14 cellular contexts compared by ENCODE assay signal in the genomic region with DNA sequence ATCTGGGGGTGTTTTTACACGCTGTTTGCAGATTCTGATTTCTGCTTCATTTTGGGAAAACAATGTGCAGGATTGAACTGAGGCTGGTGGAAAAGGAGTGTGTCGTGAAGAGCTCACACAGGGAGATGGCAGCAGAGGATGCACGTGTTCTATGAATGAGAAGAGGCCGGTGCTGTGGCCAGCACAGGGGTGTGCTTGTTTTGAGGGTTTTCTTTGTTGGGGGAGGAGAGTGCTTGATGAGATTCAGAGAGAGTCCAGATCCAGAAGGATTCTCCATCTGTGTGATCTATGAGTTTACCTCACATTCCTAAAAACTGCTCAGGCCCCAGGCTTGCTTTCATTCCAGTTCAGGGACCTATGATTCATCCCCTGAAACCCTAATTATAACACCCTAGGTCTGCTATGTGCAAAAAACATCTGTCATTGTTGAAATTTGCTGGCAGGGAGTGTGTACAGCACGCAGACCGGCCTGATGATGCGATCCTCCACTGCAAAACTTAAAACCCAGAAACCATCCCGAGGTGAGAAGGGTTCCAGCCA. TPM values are rescaled to one million over a fixed set of nuclear protein-coding genes. Genes with fewer than 3 reads are reported as not detected.
DNase-seq lines count a peak whose midpoint lies in the region; ATAC-seq and TF ChIP-seq lines count a peak whose summit lies in the region.
"Had no signal": no experiment of that assay in that cellular context is flagged by ENCODE, and none has a peak within 500 bp of the region (broad histone marks: within the 10 kb centered on the region; RNA-seq: fewer than 3 reads in every experiment).

No MANE protein-coding gene starts in this region.

- H3K4me3 ChIP-seq in left lung (no peak overlapping the region), upper lobe of right lung (no peak overlapping the region)
- H3K4me3 ChIP-seq: BLaER1 treated with 17β-estradiol and CSF1 and Interleukin-3, amounts not matched to agents 10 nM and 100 nM had no signal

- ATAC-seq in left lung: no peak
- no peak for ATAC-seq in upper lobe of right lung

- peak; percentile 76 for DNase-seq in AG20443 (ENCODE audit: low spot score)
- peak; percentile 35 for DNase-seq in HFFc6
- DNase-seq in SW480 (ENCODE audit: low spot score): peak; percentile 77
- peak; percentile 81 for DNase-seq in islet precursor cell
- no peak for DNase-seq in activated effector memory CD4-positive, alpha-beta T cell treated with anti-CD3 and anti-CD28 coated beads, Interleukin-2, amount 50 U/mL, for 16 hours
- DNase-seq in activated T-helper 2 cell treated with anti-CD3 and anti-CD28 coated beads, Interferon-gamma antibody, Interleukin-2, Interleukin-4, amounts not matched to agents 10 μg/mL and 5 μg/mL and 100 μg/mL, durations not matched to agents 14 hours and 24 hours and 36 hours (ENCODE audit: low spot score): no peak
- no peak for DNase-seq in left lung
- DNase-seq in upper lobe of right lung: no peak
- DNase-seq: activated B cell treated with CpG ODN at 0.5 μM for 24 hours, H9, KBM-7, NCI-H2107 had no signal

- H3K36me3 Mint-ChIP-seq in HFFc6 (ENCODE audit: low read depth): no peaks in the 10 kb centered on the region
- no peaks in the 10 kb centered on the region for H3K36me3 Mint-ChIP-seq in activated T-helper 2 cell treated with anti-CD3 and anti-CD28 coated beads, Interferon-gamma antibody, Interleukin-2, Interleukin-4, amounts not matched to agents 10 μg/mL and 5 μg/mL and 100 μg/mL, durations not matched to agents 14 hours and 24 hours and 36 hours (ENCODE audit: low read depth)

- H3K27me3 Mint-ChIP-seq in HFFc6 (ENCODE audit: insufficient read depth): peaks cover 30% of the 10 kb centered on the region
- H3K27me3 Mint-ChIP-seq in activated T-helper 2 cell treated with anti-CD3 and anti-CD28 coated beads, Interferon-gamma antibody, Interleukin-2, Interleukin-4, amounts not matched to agents 10 μg/mL and 5 μg/mL and 100 μg/mL, durations not matched to agents 14 hours and 24 hours and 36 hours (ENCODE audit: low read depth): peaks cover 16% of the 10 kb centered on the region

- H3K4me3 Mint-ChIP-seq in HFFc6: no peak overlapping the region
- H3K4me3 Mint-ChIP-seq in activated T-helper 2 cell treated with anti-CD3 and anti-CD28 coated beads, Interferon-gamma antibody, Interleukin-2, Interleukin-4, amounts not matched to agents 10 μg/mL and 5 μg/mL and 100 μg/mL, durations not matched to agents 14 hours and 24 hours and 36 hours (ENCODE audit: low read depth): no peak overlapping the region
- H3K4me3 Mint-ChIP-seq: activated B cell treated with CpG ODN at 0.5 μM for 24 hours; activated T-helper 1 cell treated with anti-CD3 and anti-CD28 coated beads, Interleukin-12 subunit alpha, Interleukin-12 subunit beta, Interleukin-2, Interleukin-4 antibody, amounts not matched to agents 30 ng/mL and 10 ng/mL and 1 ng/mL, durations not matched to agents 14 hours and 24 hours and 36 hours; H9 had no signal

- H3K27me3 ChIP-seq in left lung (no peaks in the 10 kb centered on the region), upper lobe of right lung (no peaks in the 10 kb centered on the region)
- H3K27me3 ChIP-seq: BLaER1 treated with 17β-estradiol and CSF1 and Interleukin-3, amounts not matched to agents 10 nM and 100 nM had no signal

- H3K27ac Mint-ChIP-seq in HFFc6: no peak overlapping the region
- no peak overlapping the region for H3K27ac Mint-ChIP-seq in activated T-helper 2 cell treated with anti-CD3 and anti-CD28 coated beads, Interferon-gamma antibody, Interleukin-2, Interleukin-4, amounts not matched to agents 10 μg/mL and 5 μg/mL and 100 μg/mL, durations not matched to agents 14 hours and 24 hours and 36 hours
- H3K27ac Mint-ChIP-seq: activated B cell treated with CpG ODN at 0.5 μM for 24 hours; activated T-helper 1 cell treated with anti-CD3 and anti-CD28 coated beads, Interleukin-12 subunit alpha, Interleukin-12 subunit beta, Interleukin-2, Interleukin-4 antibody, amounts not matched to agents 30 ng/mL and 10 ng/mL and 1 ng/mL, durations not matched to agents 14 hours and 24 hours and 36 hours; H9 had no signal

- no peaks in the 10 kb centered on the region for H3K36me3 ChIP-seq in left lung
- H3K36me3 ChIP-seq in upper lobe of right lung: no peaks in the 10 kb centered on the region

- H3K27ac ChIP-seq in left lung (no peak overlapping the region), upper lobe of right lung (no peak overlapping the region)
- H3K27ac ChIP-seq: BLaER1 treated with 17β-estradiol and CSF1 and Interleukin-3, amounts not matched to agents 10 nM and 100 nM had no signal

- peaks cover 0 to 6% of the 10 kb centered on the region in 2 donors for H3K9me3 ChIP-seq in left lung
- no peaks in the 10 kb centered on the region for H3K9me3 ChIP-seq in upper lobe of right lung

- peaks cover 12% of the 10 kb centered on the region for H3K4me1 Mint-ChIP-seq in HFFc6 (ENCODE audit: low read depth)
- H3K4me1 Mint-ChIP-seq in activated T-helper 2 cell treated with anti-CD3 and anti-CD28 coated beads, Interferon-gamma antibody, Interleukin-2, Interleukin-4, amounts not matched to agents 10 μg/mL and 5 μg/mL and 100 μg/mL, durations not matched to agents 14 hours and 24 hours and 36 hours (ENCODE audit: low read depth): no peaks in the 10 kb centered on the region
- H3K4me1 Mint-ChIP-seq: activated B cell treated with CpG ODN at 0.5 μM for 24 hours had no signal

- intact Hi-C loops in activated T-helper 2 cell treated with anti-CD3 and anti-CD28 coated beads, Interferon-gamma antibody, Interleukin-2, Interleukin-4, amounts not matched to agents 10 μg/mL and 5 μg/mL and 100 μg/mL, durations not matched to agents 14 hours and 24 hours and 36 hours (cut with micrococcal nuclease): no loop called here
- intact Hi-C loops in left lung (cut with DNase I): no loop called here
- intact Hi-C loops in upper lobe of right lung (cut with DNase I): no loop called here

- H3K9me3 Mint-ChIP-seq in HFFc6: peaks cover 10% of the 10 kb centered on the region
- peaks cover under 1% of the 10 kb centered on the region for H3K9me3 Mint-ChIP-seq in activated T-helper 2 cell treated with anti-CD3 and anti-CD28 coated beads, Interferon-gamma antibody, Interleukin-2, Interleukin-4, amounts not matched to agents 10 μg/mL and 5 μg/mL and 100 μg/mL, durations not matched to agents 14 hours and 24 hours and 36 hours
- H3K9me3 Mint-ChIP-seq: activated T-helper 1 cell treated with anti-CD3 and anti-CD28 coated beads, Interleukin-12 subunit alpha, Interleukin-12 subunit beta, Interleukin-2, Interleukin-4 antibody, amounts not matched to agents 30 ng/mL and 10 ng/mL and 1 ng/mL, durations not matched to agents 14 hours and 24 hours and 36 hours; H9 had no signal

- H3K4me1 ChIP-seq in left lung (no peaks in the 10 kb centered on the region), upper lobe of right lung (no peaks in the 10 kb centered on the region)

- TF ChIP-seq CTCF in HFFc6 (IDR thresholded peaks at IDR 0.05) (no peak), left lung (IDR thresholded peaks at IDR 0.05) (no peak), upper lobe of right lung (IDR thresholded peaks at IDR 0.05) (no peak)

RNA-seq across cellular contexts. Expression of a gene that starts 12.1 kb away (rescaled TPM):
- total RNA-seq in HFFc6 (2021; fragmentation: NEBNext Ultra II Directional; extraction: Animal tissue kit (Norgen Biotek cat#: 25700)): under 1 TPM in 3 of 6 experiments, not detected in 3; 0.05 to 0.38 (median 0.26) TPM
- not detected in 2 replicates for total RNA-seq in activated T-helper 2 cell treated with anti-CD3 and anti-CD28 coated beads, Interferon-gamma antibody, Interleukin-2, Interleukin-4, amounts not matched to agents 10 μg/mL and 5 μg/mL and 100 μg/mL, durations not matched to agents 14 hours and 24 hours and 36 hours
- total RNA-seq in left lung: 10 to 100 TPM; 12.1 to 15.6 TPM
- 9.1 TPM for total RNA-seq in upper lobe of right lung
- total RNA-seq: activated T-helper 1 cell treated with anti-CD3 and anti-CD28 coated beads, Interleukin-12 subunit alpha, Interleukin-12 subunit beta, Interleukin-2, Interleukin-4 antibody, amounts not matched to agents 30 ng/mL and 10 ng/mL and 1 ng/mL, durations not matched to agents 14 hours and 24 hours and 36 hours had no signal

Comparison
In these comparisons a context has a peak if more than half of its experiments do, and no peak if none do; other contexts are left out.
1. DNase-seq: peak in AG20443 (single experiment), HFFc6 (single experiment), SW480 (single experiment) and islet precursor cell (single experiment); none in activated effector memory CD4-positive, alpha-beta T cell treated with anti-CD3 and anti-CD28 coated beads, Interleukin-2, amount 50 U/mL, for 16 hours (single experiment), activated T-helper 2 cell treated with anti-CD3 and anti-CD28 coated beads, Interferon-gamma antibody, Interleukin-2, Interleukin-4, amounts not matched to agents 10 μg/mL and 5 μg/mL and 100 μg/mL, durations not matched to agents 14 hours and 24 hours and 36 hours (single experiment), left lung (0 of 2) and upper lobe of right lung (single experiment).